ENCODE assay signal across 10 cellular contexts in the genomic region with DNA sequence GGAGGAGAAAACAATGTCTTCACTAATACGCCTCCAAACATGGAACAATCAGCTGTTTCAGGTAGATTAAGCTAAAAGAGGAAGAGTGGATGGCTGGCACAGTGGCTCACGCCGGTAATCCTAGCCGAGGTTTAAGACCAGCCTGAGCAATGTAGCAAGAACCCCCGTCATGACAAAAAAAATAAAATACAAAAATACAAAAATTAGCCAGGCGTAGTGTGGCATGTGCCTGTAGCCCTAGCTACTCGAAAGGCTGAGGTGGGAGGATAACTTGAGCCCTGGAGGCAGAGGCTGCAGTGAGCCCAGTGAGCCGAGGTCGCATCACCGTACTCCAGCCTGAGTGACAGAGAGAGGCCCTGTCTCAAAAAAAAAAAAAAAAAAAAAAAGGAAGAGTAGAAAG. TPM values are rescaled to one million over a fixed set of nuclear protein-coding genes. Genes with fewer than 3 reads are reported as not detected.
DNase-seq lines count a peak whose midpoint lies in the region; ATAC-seq and TF ChIP-seq lines count a peak whose summit lies in the region.
"Had no signal": no experiment of that assay in that cellular context is flagged by ENCODE, and none has a peak within 500 bp of the region (broad histone marks: within the 10 kb centered on the region; RNA-seq: fewer than 3 reads in every experiment).

No MANE protein-coding gene starts in this region.

- H3K4me1 ChIP-seq in DND-41 (ENCODE audit: insufficient read depth, low read length) (peaks cover 48% of the 10 kb centered on the region), suprapubic skin (peaks cover 26% of the 10 kb centered on the region)

- H3K36me3 ChIP-seq in DND-41 (ENCODE audit: insufficient read depth, low read length): no peaks in the 10 kb centered on the region; the same call in 1 of the 2 replicates
- no peaks in the 10 kb centered on the region for H3K36me3 ChIP-seq in suprapubic skin
- H3K36me3 ChIP-seq: ascending aorta had no signal

- peak overlapping the region; percentile 80; the same call in 1 of the 2 replicates for H2AFZ ChIP-seq in DND-41 (ENCODE audit: low read depth, low read length)

- WGBS in suprapubic skin: 90% methylated on average over 10 of the region's 10 CpGs

- DNase-seq in DND-41 (no peak), HEK293T (ENCODE audit: extremely low spot score) (no peak), Right ventricle myocardium inferior (ENCODE audit: missing footprints) (no peak), suprapubic skin (ENCODE audit: low spot score in 2 of 2) (no peak), SKM-1 treated with dmso at 0.1 percent for 144 hours (lab: John Stamatoyannopoulos, UW; ENCODE audit: unreplicated experiment) (no peak)
- DNase-seq in activated T-helper 1 cell treated with anti-CD3 and anti-CD28 coated beads, Interleukin-12 subunit alpha, Interleukin-12 subunit beta, Interleukin-2, Interleukin-4 antibody, amounts not matched to agents 30 ng/mL and 10 ng/mL and 1 ng/mL, durations not matched to agents 14 hours and 24 hours and 36 hours (ENCODE audit: low spot score): no peak
- DNase-seq: activated CD4-positive, CD25-positive, alpha-beta regulatory T cell treated with anti-CD3 and anti-CD28 coated beads, Interleukin-2, amount 50 U/mL, for 72 hours; NCI-H1930 had no signal

- TF ChIP-seq POLR2A in suprapubic skin (IDR thresholded peaks at IDR 0.05): no peak

- no peak for TF ChIP-seq CTCF in DND-41 (IDR thresholded peaks at IDR 0.05; ENCODE audit: borderline replicate concordance, extremely low read depth, low read length, poor library complexity, severe bottlenecking)
- TF ChIP-seq CTCF in nephron (IDR thresholded peaks at IDR 0.05; ENCODE audit: unreplicated experiment in 3 of 3): no peak
- no peak for TF ChIP-seq CTCF in suprapubic skin (IDR thresholded peaks at IDR 0.05)

- intact Hi-C loops in activated T-helper 1 cell treated with anti-CD3 and anti-CD28 coated beads, Interleukin-12 subunit alpha, Interleukin-12 subunit beta, Interleukin-2, Interleukin-4 antibody, amounts not matched to agents 30 ng/mL and 10 ng/mL and 1 ng/mL, durations not matched to agents 14 hours and 24 hours and 36 hours (cut with micrococcal nuclease): loop anchor here (2.0 to 5.0 kb wide), 5 partner anchors 46 to 459 kb away; a partner anchor contains a TSS
- intact Hi-C loops in Right ventricle myocardium inferior (cut with DNase I): loop anchor here (5.0 kb wide), 1 partner anchor 129 kb away; no protein-coding TSS in a partner anchor

- H3K27me3 ChIP-seq in DND-41 (ENCODE audit: insufficient read depth, low read length, poor library complexity) (no peaks in the 10 kb centered on the region), suprapubic skin (no peaks in the 10 kb centered on the region)
- H3K27me3 ChIP-seq: ascending aorta had no signal

- TF ChIP-seq EP300 in suprapubic skin (IDR thresholded peaks at IDR 0.05): no peak

- no peak overlapping the region for H3K9ac ChIP-seq in DND-41 (ENCODE audit: low read depth, low read length)

- peak overlapping the region; percentile 88 for H3K4me3 Mint-ChIP-seq in activated T-helper 1 cell treated with anti-CD3 and anti-CD28 coated beads, Interleukin-12 subunit alpha, Interleukin-12 subunit beta, Interleukin-2, Interleukin-4 antibody, amounts not matched to agents 30 ng/mL and 10 ng/mL and 1 ng/mL, durations not matched to agents 14 hours and 24 hours and 36 hours
- peak overlapping the region; percentile 81 to 91 (median 86) for H3K4me3 Mint-ChIP-seq in nephron

- POLR2A ChIA-PET in HEK293T (lab: Yijun Ruan, JAX): interaction anchor here (1.4 to 1.5 kb wide), 2 partner anchors 13 to 17 kb away, joined by 3 to 4 read pairs; no protein-coding TSS in a partner anchor

- no peaks in the 10 kb centered on the region for H3K36me3 Mint-ChIP-seq in activated T-helper 1 cell treated with anti-CD3 and anti-CD28 coated beads, Interleukin-12 subunit alpha, Interleukin-12 subunit beta, Interleukin-2, Interleukin-4 antibody, amounts not matched to agents 30 ng/mL and 10 ng/mL and 1 ng/mL, durations not matched to agents 14 hours and 24 hours and 36 hours (ENCODE audit: low read depth)
- H3K36me3 Mint-ChIP-seq in nephron (ENCODE audit: low read depth): no peaks in the 10 kb centered on the region

- no peak overlapping the region for H3K4me3 ChIP-seq in DND-41 (ENCODE audit: low read depth in 1 of 2, low read length in 2 of 2)
- H3K4me3 ChIP-seq in suprapubic skin: no peak overlapping the region

- H3K4me1 Mint-ChIP-seq in activated T-helper 1 cell treated with anti-CD3 and anti-CD28 coated beads, Interleukin-12 subunit alpha, Interleukin-12 subunit beta, Interleukin-2, Interleukin-4 antibody, amounts not matched to agents 30 ng/mL and 10 ng/mL and 1 ng/mL, durations not matched to agents 14 hours and 24 hours and 36 hours (ENCODE audit: low read depth): peaks cover 64% of the 10 kb centered on the region
- H3K4me1 Mint-ChIP-seq in nephron: peaks cover 27% of the 10 kb centered on the region

- peaks cover 12% of the 10 kb centered on the region for H3K27me3 Mint-ChIP-seq in activated T-helper 1 cell treated with anti-CD3 and anti-CD28 coated beads, Interleukin-12 subunit alpha, Interleukin-12 subunit beta, Interleukin-2, Interleukin-4 antibody, amounts not matched to agents 30 ng/mL and 10 ng/mL and 1 ng/mL, durations not matched to agents 14 hours and 24 hours and 36 hours (ENCODE audit: insufficient read depth)
- no peaks in the 10 kb centered on the region for H3K27me3 Mint-ChIP-seq in nephron (ENCODE audit: low read depth)

- no peak for ATAC-seq in DND-41 (ENCODE audit: insufficient read depth, low read depth)
- ATAC-seq in Right ventricle myocardium inferior: no peak

- H3K9me3 ChIP-seq in DND-41 (ENCODE audit: insufficient read depth, low read length, severe bottlenecking): no peaks in the 10 kb centered on the region
- H3K9me3 ChIP-seq in suprapubic skin: no peaks in the 10 kb centered on the region
- H3K9me3 ChIP-seq: ascending aorta had no signal

- H3K79me2 ChIP-seq in DND-41 (ENCODE audit: insufficient read depth, low read length): peaks cover 34% of the 10 kb centered on the region

- H3K9me3 Mint-ChIP-seq in activated T-helper 1 cell treated with anti-CD3 and anti-CD28 coated beads, Interleukin-12 subunit alpha, Interleukin-12 subunit beta, Interleukin-2, Interleukin-4 antibody, amounts not matched to agents 30 ng/mL and 10 ng/mL and 1 ng/mL, durations not matched to agents 14 hours and 24 hours and 36 hours: no peaks in the 10 kb centered on the region
- peaks cover 2% of the 10 kb centered on the region for H3K9me3 Mint-ChIP-seq in nephron

- H3K27ac ChIP-seq in DND-41 (ENCODE audit: low read length) (no peak overlapping the region), suprapubic skin (no peak overlapping the region)

- H4K20me1 ChIP-seq in DND-41 (ENCODE audit: insufficient read depth, low read length): peaks cover 26% of the 10 kb centered on the region; the same call in 1 of the 2 replicates

- H3K27ac Mint-ChIP-seq in activated T-helper 1 cell treated with anti-CD3 and anti-CD28 coated beads, Interleukin-12 subunit alpha, Interleukin-12 subunit beta, Interleukin-2, Interleukin-4 antibody, amounts not matched to agents 30 ng/mL and 10 ng/mL and 1 ng/mL, durations not matched to agents 14 hours and 24 hours and 36 hours: peak overlapping the region; percentile 85
- H3K27ac Mint-ChIP-seq in nephron: peak overlapping the region; percentile 95 to 98 (median 95)

- H3K4me2 ChIP-seq in DND-41 (ENCODE audit: insufficient read depth, low read length): 0 out of 2 replicates have a peak overlapping the region, but pooled peaks have one; percentile 71

- CTCF ChIA-PET in HEK293T (lab: Yijun Ruan, JAX): no interaction called here

TF ChIP-seq in HEK293T, 16 proteins besides CTCF, POLR2A, EP300 and RAD21:
- no peak for TF ChIP-seq BHLHE40 (IDR thresholded peaks at IDR 0.05; ENCODE audit: borderline replicate concordance)
- no peak for TF ChIP-seq SUZ12 (IDR thresholded peaks at IDR 0.05)
- TF ChIP-seq ZNF384 (IDR thresholded peaks at IDR 0.05): no peak
- TF ChIP-seq, protein P1, sequence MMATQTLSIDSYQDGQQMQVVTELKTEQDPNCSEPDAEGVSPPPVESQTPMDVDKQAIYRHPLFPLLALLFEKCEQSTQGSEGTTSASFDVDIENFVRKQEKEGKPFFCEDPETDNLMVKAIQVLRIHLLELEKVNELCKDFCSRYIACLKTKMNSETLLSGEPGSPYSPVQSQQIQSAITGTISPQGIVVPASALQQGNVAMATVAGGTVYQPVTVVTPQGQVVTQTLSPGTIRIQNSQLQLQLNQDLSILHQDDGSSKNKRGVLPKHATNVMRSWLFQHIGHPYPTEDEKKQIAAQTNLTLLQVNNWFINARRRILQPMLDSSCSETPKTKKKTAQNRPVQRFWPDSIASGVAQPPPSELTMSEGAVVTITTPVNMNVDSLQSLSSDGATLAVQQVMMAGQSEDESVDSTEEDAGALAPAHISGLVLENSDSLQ (IDR thresholded peaks at IDR 0.05): peak; percentile 49; the same call in 1 of the 2 replicates

RNA-seq across cellular contexts. Expression of a gene that starts 1.2 kb away (rescaled TPM):
- total RNA-seq in activated T-helper 1 cell treated with anti-CD3 and anti-CD28 coated beads, Interleukin-12 subunit alpha, Interleukin-12 subunit beta, Interleukin-2, Interleukin-4 antibody, amounts not matched to agents 30 ng/mL and 10 ng/mL and 1 ng/mL, durations not matched to agents 14 hours and 24 hours and 36 hours: 65.5 and 66.1 TPM in 2 replicates
- 59.8 TPM for total RNA-seq in Right ventricle myocardium inferior
- total RNA-seq in suprapubic skin: 100 to 1,000 TPM; 173 to 418 (median 228) TPM
